In genomic region chr3:105868450-105868744, GRCh38 we compare ENCODE assay signal across 8 cellular contexts. TPM values are rescaled to one million over a fixed set of nuclear protein-coding genes. Genes with fewer than 3 reads are reported as not detected.
DNase-seq lines count a peak whose midpoint lies in the region; ATAC-seq and TF ChIP-seq lines count a peak whose summit lies in the region.

No MANE protein-coding gene starts in this region.

- H3K36me3 ChIP-seq in NT2/D1 (ENCODE audit: insufficient read depth, insufficient read length, low read length) (peaks cover 11% of the 10 kb centered on the region), adrenal gland (replicated peaks in 1 of 2) (no peaks in the 10 kb centered on the region), heart right ventricle (peaks cover 0 to 29% (median 0%) of the 10 kb centered on the region in 9 donors), ovary (no peaks in the 10 kb centered on the region)

- H3K9me3 ChIP-seq in NT2/D1 (ENCODE audit: insufficient read depth, low read length), result no peaks in the 10 kb centered on the region
- no peaks in the 10 kb centered on the region for H3K9me3 ChIP-seq in adrenal gland (replicated peaks in 1 of 3)
- H3K9me3 ChIP-seq in heart right ventricle, result no peaks in the 10 kb centered on the region
- no peaks in the 10 kb centered on the region for H3K9me3 ChIP-seq in ovary

- WGBS in adrenal gland, 4 donors, result 0 to 1% (median 1%) methylated on average over 13 to 27 of the region's 27 CpGs; no CpG with 5 or more reads in 1 of the 4 donors
- 0 to 1% methylated on average over 27 of the region's 27 CpGs for WGBS in heart right ventricle, 2 donors
- WGBS in ovary, 3 donors, result 0 to 1% (median 1%) methylated on average over 18 to 27 of the region's 27 CpGs

- ATAC-seq in HG02759 (IDR thresholded peaks at IDR 0.05; ENCODE audit: unreplicated experiment) (peak; percentile 8), heart right ventricle (peak; percentile 51 to 77 (median 60))

- H3K9ac ChIP-seq in NT2/D1 (ENCODE audit: insufficient read length, low read depth), result peak overlapping the region; percentile 89

- H3K4me3 ChIP-seq in NT2/D1 (ENCODE audit: insufficient read length, low read depth) (peak overlapping the region; percentile 91), adrenal gland (peak overlapping the region; percentile 62 to 92 (median 78)), heart right ventricle (peak overlapping the region; percentile 67 to 95 (median 92)), ovary (peak overlapping the region; percentile 92)

- peak overlapping the region; percentile 80 to 98 (median 96) for H3K27ac ChIP-seq in adrenal gland
- H3K27ac ChIP-seq in heart right ventricle, result peak overlapping the region; percentile 95 to 99 (median 98)
- H3K27ac ChIP-seq in ovary, result peak overlapping the region; percentile 72 to 95

- H3K27me3 ChIP-seq in NT2/D1 (ENCODE audit: insufficient read depth, insufficient read length) (peaks cover 6% of the 10 kb centered on the region), adrenal gland (no peaks in the 10 kb centered on the region), heart right ventricle (no peaks in the 10 kb centered on the region), ovary (no peaks in the 10 kb centered on the region)

- no peak for TF ChIP-seq EP300 in ovary (IDR thresholded peaks at IDR 0.05)

- intact Hi-C loops in adrenal gland (cut with DNase I), result loop anchor here in 1 of 2 donors (5.0 to 10.0 kb wide), 2 partner anchors 136 to 181 kb away; no protein-coding TSS in a partner anchor
- intact Hi-C loops in heart right ventricle (cut with DNase I), result loop anchor here in 8 of 10 donors (2.0 to 10.0 kb wide), 13 partner anchors 38 to 340 kb away; no protein-coding TSS in a partner anchor
- intact Hi-C loops in ovary (cut with DNase I), result loop anchor here in 1 of 4 donors (2.0 kb wide), 1 partner anchor 38 kb away; no protein-coding TSS in a partner anchor

- DNase-seq in stimulated activated CD4-positive, alpha-beta T cell treated with anti-CD3 and anti-CD28 coated beads, Interleukin-15, amount 100 ng/mL, for 24 hours, result peak; percentile 44
- no peak for DNase-seq in stimulated activated CD4-positive, alpha-beta T cell treated with anti-CD3 and anti-CD28 coated beads, Interleukin-1b, Interleukin-23, amount 100 ng/mL, for 48 hours
- DNase-seq in NT2/D1 (ENCODE audit: low read depth, low spot score) (no peak), adrenal gland (peak; percentile 62 to 80 (median 73)), heart right ventricle (peak; percentile 57 to 65), ovary (peak in 4 of 5 donors; percentile 60 to 76 (median 66)), OCI-M2 (lab: John Stamatoyannopoulos, UW; ENCODE audit: unreplicated experiment) (no peak)

- TF ChIP-seq CTCF in adrenal gland (IDR thresholded peaks at IDR 0.05) (no peak), heart right ventricle (IDR thresholded peaks at IDR 0.05) (no peak), ovary (IDR thresholded peaks at IDR 0.05) (no peak)

- TF ChIP-seq POLR2A in adrenal gland (IDR thresholded peaks at IDR 0.05) (no peak), ovary (IDR thresholded peaks at IDR 0.05) (no peak)

- H3K4me1 ChIP-seq in NT2/D1 (ENCODE audit: insufficient read depth, insufficient read length) (no peaks in the 10 kb centered on the region), adrenal gland (replicated peaks in 1 of 2) (peaks cover 25 to 45% of the 10 kb centered on the region in 2 donors), heart right ventricle (peaks cover 0 to 55% (median 45%) of the 10 kb centered on the region in 9 donors), ovary (ENCODE audit: insufficient read depth) (peaks cover 4% of the 10 kb centered on the region)

RNA-seq across cellular contexts. Expression of gene CBLB, which starts 0.4 kb away (rescaled TPM):
- 10 to 100 TPM; 23.4 to 58.9 (median 39.5) TPM for total RNA-seq in adrenal gland
- 10 to 100 TPM; 20.4 to 31.8 (median 27.9) TPM for polyA plus RNA-seq in adrenal gland
- total RNA-seq in heart right ventricle, result 10 to 100 TPM; 31.2 to 72.7 (median 46.0) TPM
- 10 to 100 TPM; 14.2 to 61.7 TPM for polyA plus RNA-seq in heart right ventricle
- total RNA-seq in ovary, result 100 to 1,000 TPM in 1 of 7 donors, 10 to 100 TPM in 6; 30.6 to 133 (median 40.5) TPM
- 10 to 100 TPM; 14.8 to 51.8 TPM for polyA plus RNA-seq in ovary

Comparison
In these comparisons a context has a peak if more than half of its experiments do, and no peak if none do; other contexts are left out.
1. DNase-seq: peak in stimulated activated CD4-positive, alpha-beta T cell treated with anti-CD3 and anti-CD28 coated beads, Interleukin-15, amount 100 ng/mL, for 24 hours (single experiment), adrenal gland (7 of 7), heart right ventricle (2 of 2) and ovary (4 of 5); none in stimulated activated CD4-positive, alpha-beta T cell treated with anti-CD3 and anti-CD28 coated beads, Interleukin-1b, Interleukin-23, amount 100 ng/mL, for 48 hours (single experiment), NT2/D1 (single experiment) and OCI-M2 (single experiment).
2. Peak in every context shown above with its lines, with median percentiles within 50 percentile points of each other: H3K4me3 ChIP-seq and H3K27ac ChIP-seq.